In genomic region chr10:75108684-75109458, GRCh38 we compare ENCODE assay signal across 8 cellular contexts. TPM values are rescaled to one million over a fixed set of nuclear protein-coding genes. Genes with fewer than 3 reads are reported as not detected.
DNase-seq lines count a peak whose midpoint lies in the region; ATAC-seq and TF ChIP-seq lines count a peak whose summit lies in the region.

No MANE protein-coding gene starts in this region.

- intact Hi-C loops in natural killer cell (cut with micrococcal nuclease) = no loop called here

- H3K4me3 Mint-ChIP-seq in central memory CD8-positive, alpha-beta T cell = peak overlapping the region; percentile 32
- peak overlapping the region; percentile 87 for H3K4me3 Mint-ChIP-seq in natural killer cell

- peak overlapping the region; percentile 50 for H3K27ac Mint-ChIP-seq in central memory CD8-positive, alpha-beta T cell (ENCODE audit: low read depth)
- H3K27ac Mint-ChIP-seq in natural killer cell = peak overlapping the region; percentile 83 to 94

- ATAC-seq in central memory CD8-positive, alpha-beta T cell (replicated peaks; ENCODE audit: extremely low read depth, poor library complexity, severe bottlenecking) = no peak
- ATAC-seq in natural killer cell = no peak
- no peak for ATAC-seq in GM21423 (IDR thresholded peaks at IDR 0.05; ENCODE audit: unreplicated experiment)
- ATAC-seq in GM19397 (IDR thresholded peaks at IDR 0.05; ENCODE audit: unreplicated experiment) = no peak

- TF ChIP-seq CTCF in natural killer cell (IDR thresholded peaks at IDR 0.05) = peak; percentile 19

- H3K27me3 Mint-ChIP-seq in central memory CD8-positive, alpha-beta T cell = no peaks in the 10 kb centered on the region
- no peaks in the 10 kb centered on the region for H3K27me3 Mint-ChIP-seq in natural killer cell (ENCODE audit: low read depth in 2 of 2)

- H3K36me3 Mint-ChIP-seq in central memory CD8-positive, alpha-beta T cell (ENCODE audit: insufficient read depth) = peaks cover 11% of the 10 kb centered on the region
- no peaks in the 10 kb centered on the region for H3K36me3 Mint-ChIP-seq in natural killer cell

- peak; percentile 60 for DNase-seq in DMS 273 (lab: John Stamatoyannopoulos, UW; ENCODE audit: unreplicated experiment)
- no peak for DNase-seq in DMS 273 treated with DMSO at 0.1 percent for 48 hours (lab: John Stamatoyannopoulos, UW)
- peak; percentile 98 for DNase-seq in LHCN-M2 (ENCODE audit: low read depth)
- DNase-seq in central memory CD8-positive, alpha-beta T cell (ENCODE audit: low spot score in 2 of 2) = no peak
- no peak for DNase-seq in natural killer cell
- DNase-seq in activated CD4-positive, CD25-positive, alpha-beta regulatory T cell (lab: John Stamatoyannopoulos, UW) = no peak

- H3K9me3 Mint-ChIP-seq in central memory CD8-positive, alpha-beta T cell = no peaks in the 10 kb centered on the region
- no peaks in the 10 kb centered on the region for H3K9me3 Mint-ChIP-seq in natural killer cell

- peaks cover 43% of the 10 kb centered on the region for H3K4me1 Mint-ChIP-seq in central memory CD8-positive, alpha-beta T cell
- peaks cover 20 to 23% of the 10 kb centered on the region in 2 donors for H3K4me1 Mint-ChIP-seq in natural killer cell

RNA-seq across cellular contexts. Expression of gene SAMD8, which starts 2.6 kb away (rescaled TPM):
- 26.1 TPM in 2 replicates for total RNA-seq in LHCN-M2 (2014; rRNA removed)
- 5.2 TPM for polyA plus RNA-seq in LHCN-M2 (2012)
- total RNA-seq in natural killer cell = 10 to 100 TPM; 26.6 to 30.9 (median 29.6) TPM

Comparison
In these comparisons a context has a peak if more than half of its experiments do, and no peak if none do; other contexts are left out.
1. DNase-seq: peak in DMS 273 (single experiment) and LHCN-M2 (single experiment); none in DMS 273 treated with DMSO at 0.1 percent for 48 hours (single experiment), central memory CD8-positive, alpha-beta T cell (0 of 2), natural killer cell (single experiment) and activated CD4-positive, CD25-positive, alpha-beta regulatory T cell (0 of 4).